ENCODE assay signal across 25 cellular contexts in genomic region chr2:183164111-183165015, GRCh38. TPM values are rescaled to one million over a fixed set of nuclear protein-coding genes. Genes with fewer than 3 reads are reported as not detected.
A peak's percentile ranks its signal among the peaks of the same experiment; 100 is the strongest.
DNase-seq lines count a peak whose midpoint lies in the region; ATAC-seq and TF ChIP-seq lines count a peak whose summit lies in the region.
"Had no signal": no experiment of that assay in that cellular context is flagged by ENCODE, and none has a peak within 500 bp of the region (broad histone marks: within the 10 kb centered on the region; RNA-seq: fewer than 3 reads in every experiment).

No MANE protein-coding gene starts in this region.

- peaks cover 3 to 9% of the 10 kb centered on the region in 2 experiments; a peak in 2 of 4 replicates for H3K79me1 ChIP-seq in IMR-90 (ENCODE audit: low read depth in 1 of 2, low read length in 2 of 2)

- no TSS peak for BruUV-seq in IMR-90 (replicated peaks; lab: Mats Ljungman, UMichigan)

- TF ChIP-seq POLR2A in IMR-90 (IDR thresholded peaks at IDR 0.05; ENCODE audit: low read depth, low read length), result no peak

- H2BK120ac ChIP-seq in IMR-90 (ENCODE audit: low read depth, low read length), result no peak overlapping the region

- H4K20me1 ChIP-seq in IMR-90 (ENCODE audit: insufficient read depth, low read length), result no peaks in the 10 kb centered on the region

- dilution Hi-C loops in IMR-90 (cut with HindIII; ENCODE audit: low sequenced_read_pairs, unreplicated experiment), result no loop called here

- intact Hi-C loops in IMR-90 (cut with micrococcal nuclease), result no loop called here

- H3K27ac ChIP-seq in IMR-90 (ENCODE audit: insufficient read depth, low read length), result no peak overlapping the region
- H3K27ac ChIP-seq: heart left ventricle, Peyer's patch, transverse colon had no signal

- no peak overlapping the region for H3K18ac ChIP-seq in IMR-90 (ENCODE audit: low read depth, low read length)

- 0 out of 2 replicates have a peak overlapping the region, but pooled peaks have one; percentile 29 for H3K14ac ChIP-seq in IMR-90 (replicated peaks; ENCODE audit: low read depth, low read length)

- no peaks in the 10 kb centered on the region for H3K9me3 ChIP-seq in IMR-90 (ENCODE audit: control insufficient read depth, insufficient read depth, low read length)
- H3K9me3 ChIP-seq: Peyer's patch, transverse colon had no signal

- no peak overlapping the region for H2BK5ac ChIP-seq in IMR-90 (ENCODE audit: low read depth, low read length, poor library complexity, severe bottlenecking)

- H4K5ac ChIP-seq in IMR-90 (ENCODE audit: low read depth, low read length), result no peak overlapping the region

- peaks cover 3% of the 10 kb centered on the region; the same call in 1 of the 2 replicates for H3K9me1 ChIP-seq in IMR-90 (ENCODE audit: insufficient read depth, low read length)

- no peak for ATAC-seq in IMR-90 (ENCODE audit: low read depth)
- ATAC-seq: activated T-cell treated with anti-CD3 and anti-CD28 coated beads, Interleukin-2, amount 50 U/mL, for 4 hours; heart left ventricle; stimulated activated naive CD8-positive, alpha-beta T cell treated with anti-CD3 and anti-CD28 coated beads, Interleukin-15, amount 100 ng/mL, for 72 hours had no signal

- no peak overlapping the region for H2BK15ac ChIP-seq in IMR-90 (ENCODE audit: low read depth, low read length)

- no peak overlapping the region for H3K4ac ChIP-seq in IMR-90 (ENCODE audit: low read depth, low read length)

- H2BK20ac ChIP-seq in IMR-90 (ENCODE audit: low read depth, low read length), result no peak overlapping the region

- no peak overlapping the region for H4K8ac ChIP-seq in IMR-90 (ENCODE audit: low read depth in 2 of 2, low read length in 2 of 2)

- DNase-seq in EL, result peak; percentile 49
- DNase-seq in IMR-90, result no peak
- peak; percentile 56 for DNase-seq in astrocyte of the hippocampus (ENCODE audit: low read depth, low spot score)
- peak; percentile 74 for DNase-seq in myocyte (ENCODE audit: low read depth)
- no peak for DNase-seq in NCI-H526 treated with DMSO at 0.1 percent for 48 hours (lab: John Stamatoyannopoulos, UW)
- DNase-seq in NCI-H524 (lab: John Stamatoyannopoulos, UW), result no peak
- no peak for DNase-seq in hypothalamus (lab: John Stamatoyannopoulos, UW)
- DNase-seq in NCI-H82 treated with DMSO at 0.1 percent for 48 hours (lab: John Stamatoyannopoulos, UW; ENCODE audit: unreplicated experiment), result no peak
- DNase-seq: activated CD8-positive, alpha-beta memory T cell treated with anti-CD3 and anti-CD28 coated beads for 24 hours; activated naive CD4-positive, alpha-beta T cell treated with Interleukin-2 at 50 U/mL for 16 hours; activated T-cell treated with anti-CD3 and anti-CD28 coated beads, Interleukin-2, amount 50 U/mL, for 4 hours; AML-193; aorta; DMS79 treated with DMSO at 0.1 percent for 48 hours; endodermal cell; heart left ventricle; NCI-H1048; NCI-H1930; NK-92 treated with Interleukin-12 subunit alpha and Interleukin-12 subunit beta, amount 100 ng/mL, for 24 hours; occipital lobe; Peyer's patch; retina; stimulated activated CD4-positive, alpha-beta T cell treated with anti-CD3 and anti-CD28 coated beads, Interleukin-4, amount 100 ng/mL, for 4 hours; stimulated activated naive CD8-positive, alpha-beta T cell treated with anti-CD3 and anti-CD28 coated beads, Interleukin-15, amount 100 ng/mL, for 72 hours; transverse colon had no signal

- no peak overlapping the region for H2AFZ ChIP-seq in IMR-90 (replicated peaks; ENCODE audit: low read length, poor library complexity)

- no peak for TF ChIP-seq RAD21 in IMR-90 (IDR thresholded peaks at IDR 0.05; ENCODE audit: low read length)

- no peak overlapping the region for H2AK5ac ChIP-seq in IMR-90 (ENCODE audit: low read depth, low read length)

- no peaks in the 10 kb centered on the region for H3K27me3 ChIP-seq in IMR-90 (ENCODE audit: control insufficient read depth, insufficient read depth, low read length)
- H3K27me3 ChIP-seq: heart left ventricle, Peyer's patch, transverse colon had no signal

- POLR2A ChIA-PET in IMR-90 (lab: Charles Lee; ENCODE audit: unreplicated experiment), result interaction anchor here (0.5 kb wide), 1 partner anchor 63 kb away, joined by 3 read pairs; no protein-coding TSS in a partner anchor

- no peak overlapping the region for H3K23ac ChIP-seq in IMR-90 (ENCODE audit: low read depth, low read length)

- no peak overlapping the region for H3K4me3 ChIP-seq in IMR-90 (ENCODE audit: insufficient read depth, low read depth, low read length)
- H3K4me3 ChIP-seq: heart left ventricle, Peyer's patch, transverse colon had no signal

- TF ChIP-seq CTCF in IMR-90 (conservative IDR thresholded peaks at IDR 0.05; ENCODE audit: low read depth, low read length), result no peak

- in situ Hi-C loops in IMR-90 (cut with MboI; ENCODE audit: low sequenced_read_pairs), result no loop called here

- no peak overlapping the region for H3K4me2 ChIP-seq in IMR-90 (ENCODE audit: low read depth, low read length)

- H4K91ac ChIP-seq in IMR-90 (ENCODE audit: insufficient read depth, low read depth, low read length), result no peak overlapping the region

- H3K36me3 ChIP-seq in IMR-90 (ENCODE audit: control insufficient read depth, insufficient read depth, low read length), result peaks cover 5% of the 10 kb centered on the region

- no peak overlapping the region for H3K56ac ChIP-seq in IMR-90 (ENCODE audit: extremely low read depth, insufficient read depth, low read length)

- CTCF ChIA-PET in IMR-90 (lab: Yijun Ruan, JAX), result no interaction called here

- H3K4me1 ChIP-seq in IMR-90 (ENCODE audit: control insufficient read depth, insufficient read depth, low read length), result no peaks in the 10 kb centered on the region; the same call in 1 of the 2 replicates
- H3K4me1 ChIP-seq: heart left ventricle, Peyer's patch, transverse colon had no signal

- H2AK9ac ChIP-seq in IMR-90 (replicated peaks; ENCODE audit: low read depth, low read length, poor library complexity), result no peak overlapping the region

- WGBS in IMR-90 (ENCODE audit: extremely low coverage in 2 of 2, insufficient read length in 1 of 2), 2 experiments, result 95% methylated on average over 3 of the region's 9 CpGs; no CpG with 5 or more reads in 1 of the 2 experiments

- H3K9ac ChIP-seq in IMR-90 (ENCODE audit: low read depth, low read length), result no peak overlapping the region

TF ChIP-seq in IMR-90, 13 proteins besides CTCF, POLR2A, EP300 and RAD21:
- TF ChIP-seq USF2 (IDR thresholded peaks at IDR 0.05; ENCODE audit: low read depth, low read length) (no peak), BHLHE40 (IDR thresholded peaks at IDR 0.05; ENCODE audit: low read depth, low read length) (no peak), MAFK (IDR thresholded peaks at IDR 0.05; ENCODE audit: low read depth, low read length) (no peak), NFE2L2 (IDR thresholded peaks at IDR 0.05; ENCODE audit: low read depth, low read length) (no peak), RFX5 (IDR thresholded peaks at IDR 0.05; ENCODE audit: low read depth, low read length) (no peak), SMC3 (IDR thresholded peaks at IDR 0.05; ENCODE audit: low read depth, low read length) (no peak)

RNA-seq across cellular contexts. Expression of gene NUP35, which starts 40.1 kb away (rescaled TPM):
- total RNA-seq in IMR-90 (2012; rRNA removed), result 20.0 and 23.3 TPM in 2 replicates
- 10.6 and 10.9 TPM in 2 replicates for polyA plus RNA-seq in IMR-90 (2012; rRNA removed)
- polyA plus RNA-seq in IMR-90 (2012; cell fraction: cytosol; rRNA removed), result 2.2 and 3.7 TPM in 2 replicates
- 0.87 and 8.0 TPM in 2 replicates for polyA plus RNA-seq in IMR-90 (2012; cell fraction: nucleus; rRNA removed; ENCODE audit: low replicate concordance)
- total RNA-seq in myocyte, result 7.1 and 7.7 TPM in 2 replicates
- 3.5 TPM for polyA plus RNA-seq in myocyte (2012)

Comparison
In these comparisons a context has a peak if more than half of its experiments do, and no peak if none do; other contexts are left out.
1. DNase-seq: peak in EL (single experiment), astrocyte of the hippocampus (single experiment) and myocyte (single experiment); none in IMR-90 (single experiment), NCI-H526 treated with DMSO at 0.1 percent for 48 hours (single experiment), NCI-H524 (0 of 2), hypothalamus (0 of 51) and NCI-H82 treated with DMSO at 0.1 percent for 48 hours (single experiment).